Comparison of ENCODE assay signal across 33 cellular contexts in genomic region chr7:140769852-140770251, GRCh38.
"Had no signal": no experiment of that assay in that cellular context is flagged by ENCODE, and none has a peak within 500 bp of the region (broad histone marks: within the 10 kb centered on the region; RNA-seq: fewer than 3 reads in every experiment).

No MANE protein-coding gene starts in this region.

- H3K4me2 ChIP-seq: neural progenitor cell, smooth muscle cell had no signal

- H3K27ac ChIP-seq: left lung, lower lobe of right lung, neural progenitor cell, neutrophil, parathyroid adenoma, psoas muscle, right atrium auricular region, right lobe of liver, testis, thyroid gland, transverse colon, upper lobe of left lung, vagina had no signal

- FAIRE-seq: islet of Langerhans, kidney had no signal

- ATAC-seq: left colon; left lung; lower lobe of right lung; natural killer cell; psoas muscle; right lobe of liver; stimulated activated memory B cell treated with anti-CD40 and anti-IgM and Interleukin-4, amounts not matched to agents 10 μg/mL and 1 μg/mL and 100 μg/mL, for 72 hours; stimulated activated naive CD8-positive, alpha-beta T cell treated with anti-CD3 and anti-CD28 coated beads, Interleukin-15, amount 100 ng/mL, for 72 hours had no signal

- H3K4me3 ChIP-seq: left lung, lower lobe of right lung, neural progenitor cell, psoas muscle, right atrium auricular region, right lobe of liver, smooth muscle cell, testis, thyroid gland, transverse colon, upper lobe of left lung, vagina had no signal

- H2AFZ ChIP-seq: neural progenitor cell, parathyroid adenoma had no signal

- H3K36me3 ChIP-seq: neural progenitor cell, thyroid gland had no signal

- H3K27me3 ChIP-seq: left lung, neural progenitor cell, neutrophil, right atrium auricular region, right lobe of liver, testis, thyroid gland, transverse colon, upper lobe of left lung, vagina had no signal

- H3K9ac ChIP-seq: neural progenitor cell, parathyroid adenoma had no signal

- DNase-seq: hypothalamus; immature natural killer cell; kidney; left colon; left lung; lower lobe of right lung; mammary epithelial cell; mesenchymal stem cell; naive B cell; natural killer cell; nephron progenitor cell; occipital lobe; psoas muscle; right lobe of liver; stimulated activated CD4-positive, alpha-beta T cell treated with anti-CD3 and anti-CD28 coated beads, Interleukin-1b, Interleukin-23, amount 100 ng/mL, for 48 hours; stimulated activated CD4-positive, alpha-beta T cell treated with anti-CD3 and anti-CD28 coated beads, Interleukin-2, amount 100 ng/mL, for 48 hours; stimulated activated CD4-positive, alpha-beta T cell treated with anti-CD3 and anti-CD28 coated beads, Interleukin-4, amount 100 ng/mL, for 4 hours; stimulated activated CD8-positive, alpha-beta memory T cell treated with anti-CD3 and anti-CD28 coated beads, Interleukin-4, amount 100 ng/mL, for 48 hours; stimulated activated naive CD4-positive, alpha-beta T cell treated with Interleukin-2 at 50 U/mL for 16 hours; stimulated activated naive CD8-positive, alpha-beta T cell treated with anti-CD3 and anti-CD28 coated beads, Interleukin-15, amount 100 ng/mL, for 72 hours; substantia nigra; testis; thyroid gland; transverse colon; upper lobe of left lung had no signal

- H3K9me3 ChIP-seq: left lung, lower lobe of right lung, neutrophil, psoas muscle, right atrium auricular region, right lobe of liver, testis, thyroid gland, transverse colon, upper lobe of left lung, vagina had no signal

- H3K4me1 ChIP-seq: left lung, lower lobe of right lung, neural progenitor cell, parathyroid adenoma, psoas muscle, right atrium auricular region, right lobe of liver, testis, transverse colon, upper lobe of left lung, vagina had no signal
